1 cellular context compared by ENCODE assay signal in genomic region chr1:92960395-92961130, GRCh38.
TF ChIP-seq lines count a peak whose summit lies in the region.

No MANE protein-coding gene starts in this region.

TF ChIP-seq in HepG2, 621 proteins besides CTCF, POLR2A, EP300 and RAD21 (continued from another document and continues in another):
- TF ChIP-seq DRAP1 (CRISPR knock-in tag; IDR thresholded peaks at IDR 0.05) (0 out of 2 replicates have a peak, but pooled peaks have one; percentile 23), STAG1 (CRISPR knock-in tag; IDR thresholded peaks at IDR 0.05) (peak; percentile 85), REST (IDR thresholded peaks at IDR 0.05; ENCODE audit: borderline replicate concordance in 1 of 2, low read depth in 1 of 2, low read length in 2 of 2) (no peak), ZFX (CRISPR knock-in tag; IDR thresholded peaks at IDR 0.05; ENCODE audit: low read depth) (peak; percentile 27; the same call in 1 of the 2 replicates), ZBTB7A (CRISPR knock-in tag; IDR thresholded peaks at IDR 0.05) (no peak), HBP1 (CRISPR knock-in tag; IDR thresholded peaks at IDR 0.05; ENCODE audit: low read depth) (peak; percentile 64; the same call in 1 of the 2 replicates), ASH2L (IDR thresholded peaks at IDR 0.05; ENCODE audit: insufficient read length, low read depth, low read length) (peak; percentile 74), SAP130 (CRISPR knock-in tag; IDR thresholded peaks at IDR 0.05; ENCODE audit: low read depth) (peak; percentile 65), PHF21A (CRISPR knock-in tag; IDR thresholded peaks at IDR 0.05) (peak; percentile 72; the same call in 1 of the 2 replicates), MIER3 (CRISPR knock-in tag; IDR thresholded peaks at IDR 0.05; ENCODE audit: borderline replicate concordance) (0 out of 2 replicates have a peak, but pooled peaks have one; percentile 5), FOXA3 (CRISPR knock-in tag; IDR thresholded peaks at IDR 0.05) (peak; percentile 48), ZNF674 (CRISPR knock-in tag; IDR thresholded peaks at IDR 0.05; ENCODE audit: low read depth) (no peak), ERF (CRISPR knock-in tag; IDR thresholded peaks at IDR 0.05) (peak; percentile 33), HNF4A (CRISPR knock-in tag; IDR thresholded peaks at IDR 0.05) (no peak), ATAD3A (CRISPR knock-in tag; IDR thresholded peaks at IDR 0.05) (no peak), SMAD3 (CRISPR knock-in tag; IDR thresholded peaks at IDR 0.05) (peak; percentile 47), SIN3A (IDR thresholded peaks at IDR 0.05; ENCODE audit: borderline replicate concordance, low read depth, low read length) (peak; percentile 53; the same call in 1 of the 2 replicates), ZNF281 (CRISPR knock-in tag; IDR thresholded peaks at IDR 0.05; ENCODE audit: borderline replicate concordance) (no peak), SOX6 (IDR thresholded peaks at IDR 0.05) (no peak), SOX6 (CRISPR knock-in tag; IDR thresholded peaks at IDR 0.05) (0 out of 2 replicates have a peak, but pooled peaks have one; percentile 36), HNRNPL (IDR thresholded peaks at IDR 0.05; ENCODE audit: low read depth, low read length) (0 out of 2 replicates have a peak, but pooled peaks have one; percentile 55), SOX5 (CRISPR knock-in tag; IDR thresholded peaks at IDR 0.05; ENCODE audit: borderline replicate concordance) (peak; percentile 45; the same call in 1 of the 2 replicates), ZNF678 (CRISPR knock-in tag; IDR thresholded peaks at IDR 0.05) (0 out of 2 replicates have a peak, but pooled peaks have one; percentile 52), CENPX (CRISPR knock-in tag; IDR thresholded peaks at IDR 0.05) (no peak), ZFP90 (CRISPR knock-in tag; IDR thresholded peaks at IDR 0.05; ENCODE audit: borderline replicate concordance) (no peak), FOXO4 (CRISPR knock-in tag; conservative IDR thresholded peaks at IDR 0.05) (no peak), ZNF83 (CRISPR knock-in tag; IDR thresholded peaks at IDR 0.05; ENCODE audit: borderline replicate concordance) (no peak), CEBPG (CRISPR knock-in tag; IDR thresholded peaks at IDR 0.05) (peak; percentile 62), MAFF (IDR thresholded peaks at IDR 0.05; ENCODE audit: low read depth, low read length) (peak; percentile 10; the same call in 1 of the 2 replicates), ZSCAN5A (CRISPR knock-in tag; IDR thresholded peaks at IDR 0.05; ENCODE audit: borderline replicate concordance) (no peak), ZNF580 (CRISPR knock-in tag; IDR thresholded peaks at IDR 0.05; ENCODE audit: borderline replicate concordance, low read depth) (peak; percentile 14; the same call in 1 of the 2 replicates), PAXIP1 (CRISPR knock-in tag; conservative IDR thresholded peaks at IDR 0.05) (peak; percentile 23), ZNF777 (CRISPR knock-in tag; IDR thresholded peaks at IDR 0.05) (peak; percentile 85; the same call in 1 of the 2 replicates), JUN (CRISPR knock-in tag; IDR thresholded peaks at IDR 0.05) (no peak), GABPB1 (CRISPR knock-in tag; IDR thresholded peaks at IDR 0.05) (peak; percentile 48; the same call in 1 of the 2 replicates), ZNF660 (CRISPR knock-in tag; IDR thresholded peaks at IDR 0.05; ENCODE audit: borderline replicate concordance, low read depth) (no peak), BCL6 (CRISPR knock-in tag; IDR thresholded peaks at IDR 0.05) (0 out of 2 replicates have a peak, but pooled peaks have one; percentile 10), RNF2 (conservative IDR thresholded peaks at IDR 0.05; ENCODE audit: low read depth) (peak; percentile 54; the same call in 1 of the 2 replicates), BHLHE40 (IDR thresholded peaks at IDR 0.05; ENCODE audit: low read length) (0 out of 2 replicates have a peak, but pooled peaks have one; percentile 30), MIXL1 (CRISPR knock-in tag; IDR thresholded peaks at IDR 0.05) (peak; percentile 36; the same call in 1 of the 2 replicates)
